13 cellular contexts compared by ENCODE assay signal in genomic region chr9:14238044-14238443, GRCh38.
DNase-seq lines count a peak whose midpoint lies in the region; ATAC-seq and TF ChIP-seq lines count a peak whose summit lies in the region.
"Had no signal": no experiment of that assay in that cellular context is flagged by ENCODE, and none has a peak within 500 bp of the region (broad histone marks: within the 10 kb centered on the region; RNA-seq: fewer than 3 reads in every experiment).

No MANE protein-coding gene starts in this region.

- no peaks in the 10 kb centered on the region for H4K20me1 ChIP-seq in GM23248 (ENCODE audit: insufficient read depth)

- peaks cover 11% of the 10 kb centered on the region for H3K4me1 ChIP-seq in GM23248 (ENCODE audit: insufficient read depth)
- peaks cover 0 to 97% (median 78%) of the 10 kb centered on the region in 9 donors for H3K4me1 ChIP-seq in heart right ventricle

- in situ Hi-C loops in GM23248 (cut with MboI) (no loop called here), SK-MEL-5 (cut with HindIII; ENCODE audit: low pct_unique_long_range_greater_than_20kb, low sequenced_read_pairs) (no loop called here)

- no peak overlapping the region for H3K4me3 ChIP-seq in GM23248
- H3K4me3 ChIP-seq in heart right ventricle: no peak overlapping the region
- H3K4me3 ChIP-seq: ascending aorta, HAP-1, ovary had no signal

- no peaks in the 10 kb centered on the region for H3K27me3 Mint-ChIP-seq in progenitor cell of endocrine pancreas
- no peaks in the 10 kb centered on the region for H3K27me3 Mint-ChIP-seq in glutamatergic neuron (ENCODE audit: unreplicated experiment)
- H3K27me3 Mint-ChIP-seq in activated naive CD4-positive, alpha-beta T cell treated with anti-CD3 and anti-CD28 coated beads, Interleukin-2, amount 10 ng/mL, durations not matched to agents 7 days and 5 days: no peaks in the 10 kb centered on the region

- H3K27ac Mint-ChIP-seq in progenitor cell of endocrine pancreas (peak overlapping the region; percentile 1), glutamatergic neuron (ENCODE audit: unreplicated experiment) (no peak overlapping the region)
- no peak overlapping the region for H3K27ac Mint-ChIP-seq in activated naive CD4-positive, alpha-beta T cell treated with anti-CD3 and anti-CD28 coated beads, Interleukin-2, amount 10 ng/mL, durations not matched to agents 7 days and 5 days

- H3K9ac ChIP-seq in GM23248: no peak overlapping the region

- intact Hi-C loops in heart right ventricle (cut with DNase I): loop anchor here in 1 of 10 donors (5.0 kb wide), 1 partner anchor 41 kb away; no protein-coding TSS in a partner anchor

- no peaks in the 10 kb centered on the region for H3K9me3 ChIP-seq in GM23248 (ENCODE audit: low read depth)
- H3K9me3 ChIP-seq in heart right ventricle: no peaks in the 10 kb centered on the region
- H3K9me3 ChIP-seq: ascending aorta, HAP-1, ovary had no signal

- no peaks in the 10 kb centered on the region for H3K36me3 Mint-ChIP-seq in progenitor cell of endocrine pancreas (ENCODE audit: insufficient read depth)
- H3K36me3 Mint-ChIP-seq in glutamatergic neuron (ENCODE audit: unreplicated experiment): no peaks in the 10 kb centered on the region
- H3K36me3 Mint-ChIP-seq in activated naive CD4-positive, alpha-beta T cell treated with anti-CD3 and anti-CD28 coated beads, Interleukin-2, amount 10 ng/mL, durations not matched to agents 7 days and 5 days: no peaks in the 10 kb centered on the region

- H3K9me2 ChIP-seq in GM23248 (ENCODE audit: insufficient read depth): no peaks in the 10 kb centered on the region

- ATAC-seq in heart right ventricle: peak in 7 of 8 donors; percentile 17 to 88 (median 71)
- ATAC-seq in HG03520 (IDR thresholded peaks at IDR 0.05; ENCODE audit: unreplicated experiment): no peak

- H3K79me2 ChIP-seq in GM23248 (ENCODE audit: insufficient read depth): no peaks in the 10 kb centered on the region

- H3K4me1 Mint-ChIP-seq in progenitor cell of endocrine pancreas (ENCODE audit: low read depth) (peaks cover 31% of the 10 kb centered on the region), glutamatergic neuron (ENCODE audit: low read depth, unreplicated experiment) (peaks cover 10% of the 10 kb centered on the region)
- H3K4me1 Mint-ChIP-seq in activated naive CD4-positive, alpha-beta T cell treated with anti-CD3 and anti-CD28 coated beads, Interleukin-2, amount 10 ng/mL, durations not matched to agents 7 days and 5 days: no peaks in the 10 kb centered on the region

- no peak overlapping the region for H3K27ac ChIP-seq in GM23248
- peak overlapping the region; percentile 21 to 87 (median 74) for H3K27ac ChIP-seq in heart right ventricle
- H3K27ac ChIP-seq: ascending aorta, ovary had no signal

- CTCF ChIA-PET in activated naive CD4-positive, alpha-beta T cell treated with anti-CD3 and anti-CD28 coated beads, Interleukin-2, amount 10 ng/mL, durations not matched to agents 7 days and 5 days (lab: Charles Lee): no interaction called here

- no peaks in the 10 kb centered on the region for H3K9me3 Mint-ChIP-seq in progenitor cell of endocrine pancreas (ENCODE audit: low read depth)
- no peaks in the 10 kb centered on the region for H3K9me3 Mint-ChIP-seq in glutamatergic neuron (ENCODE audit: unreplicated experiment)
- no peaks in the 10 kb centered on the region for H3K9me3 Mint-ChIP-seq in activated naive CD4-positive, alpha-beta T cell treated with anti-CD3 and anti-CD28 coated beads, Interleukin-2, amount 10 ng/mL, durations not matched to agents 7 days and 5 days

- H3K27me3 ChIP-seq in GM23248 (replicated peaks; ENCODE audit: insufficient read depth) (no peaks in the 10 kb centered on the region), heart right ventricle (no peaks in the 10 kb centered on the region)
- H3K27me3 ChIP-seq: ascending aorta, ovary had no signal

- H2AFZ ChIP-seq in GM23248: no peak overlapping the region

- TF ChIP-seq CTCF in heart right ventricle (IDR thresholded peaks at IDR 0.05) (no peak), progenitor cell of endocrine pancreas (IDR thresholded peaks at IDR 0.05; ENCODE audit: unreplicated experiment) (no peak), glutamatergic neuron (IDR thresholded peaks at IDR 0.05; ENCODE audit: partially characterized antibody, unreplicated experiment) (no peak)

- no peaks in the 10 kb centered on the region for H3K36me3 ChIP-seq in GM23248 (ENCODE audit: low read depth)
- H3K36me3 ChIP-seq in heart right ventricle: no peaks in the 10 kb centered on the region
- H3K36me3 ChIP-seq: ascending aorta, HAP-1, ovary had no signal

- H3F3A ChIP-seq in GM23248 (ENCODE audit: insufficient read depth): no peaks in the 10 kb centered on the region

- H3K4me3 Mint-ChIP-seq in progenitor cell of endocrine pancreas (ENCODE audit: low read depth): no peak overlapping the region
- H3K4me3 Mint-ChIP-seq in glutamatergic neuron (ENCODE audit: unreplicated experiment): no peak overlapping the region
- no peak overlapping the region for H3K4me3 Mint-ChIP-seq in activated naive CD4-positive, alpha-beta T cell treated with anti-CD3 and anti-CD28 coated beads, Interleukin-2, amount 10 ng/mL, durations not matched to agents 7 days and 5 days

- no peak overlapping the region for H3K4me2 ChIP-seq in GM23248 (ENCODE audit: unreplicated experiment)

- DNase-seq in GM23248: peak; percentile 39
- peak; percentile 51 for DNase-seq in SK-MEL-5 (ENCODE audit: low read depth, low spot score)
- DNase-seq in heart right ventricle: no peak
- no peak for DNase-seq in progenitor cell of endocrine pancreas (ENCODE audit: low spot score, unreplicated experiment)
- DNase-seq in stimulated activated CD4-positive, alpha-beta T cell treated with anti-CD3 and anti-CD28 coated beads, Interleukin-2, amount 100 ng/mL, for 48 hours: no peak
- DNase-seq in glutamatergic neuron: no peak
- no peak for DNase-seq in activated naive CD4-positive, alpha-beta T cell treated with anti-CD3 and anti-CD28 coated beads, Interleukin-2, amount 10 ng/mL, durations not matched to agents 7 days and 5 days
- DNase-seq: hippocampal formation, NCI-H2081, ovary had no signal

- 30 to 42% methylated on average over 3 of the region's 3 CpGs for WGBS in GM23248 (ENCODE audit: low coverage in 1 of 2, low lambda C conversion rate in 2 of 2, missing lambda C conversion rate in 2 of 2), 2 experiments
- WGBS in heart right ventricle, 2 donors: 38 to 43% methylated on average over 3 of the region's 3 CpGs

Comparison
In these comparisons a context has a peak if more than half of its experiments do, and no peak if none do; other contexts are left out.
1. DNase-seq: peak in GM23248 (single experiment) and SK-MEL-5 (single experiment); none in heart right ventricle (0 of 2), progenitor cell of endocrine pancreas (single experiment), stimulated activated CD4-positive, alpha-beta T cell treated with anti-CD3 and anti-CD28 coated beads, Interleukin-2, amount 100 ng/mL, for 48 hours (0 of 2), glutamatergic neuron (single experiment) and activated naive CD4-positive, alpha-beta T cell treated with anti-CD3 and anti-CD28 coated beads, Interleukin-2, amount 10 ng/mL, durations not matched to agents 7 days and 5 days (single experiment).